22 cellular contexts compared by ENCODE assay signal in the genomic region with DNA sequence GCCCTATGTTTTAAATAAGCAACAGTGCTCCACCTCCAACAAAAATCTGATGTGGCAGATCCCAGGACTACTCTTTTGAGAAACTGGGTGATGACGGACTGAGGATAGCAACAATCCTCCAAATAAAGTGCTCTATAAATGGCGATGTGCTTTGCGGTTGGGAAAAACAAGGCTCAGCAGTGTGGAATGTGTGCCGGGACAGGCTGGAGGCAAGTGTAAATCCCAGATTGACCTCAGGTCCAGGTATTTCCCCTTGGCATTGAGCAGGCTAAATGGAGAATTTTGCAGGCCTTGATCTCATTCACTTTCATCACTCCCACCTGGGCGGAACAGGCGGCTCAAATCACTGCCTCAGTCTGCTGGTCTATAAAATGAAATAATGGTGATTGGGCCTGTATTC. TPM values are rescaled to one million over a fixed set of nuclear protein-coding genes. Genes with fewer than 3 reads are reported as not detected.
DNase-seq lines count a peak whose midpoint lies in the region; ATAC-seq, FAIRE-seq and TF ChIP-seq lines count a peak whose summit lies in the region.
"Had no signal": no experiment of that assay in that cellular context is flagged by ENCODE, and none has a peak within 500 bp of the region (broad histone marks: within the 10 kb centered on the region; RNA-seq: fewer than 3 reads in every experiment).

No MANE protein-coding gene starts in this region.

- H3K27me3 Mint-ChIP-seq in dendritic cell treated with granulocyte-macrophage colony-stimulating factor and Interleukin-4, amounts not matched to agents 40 ng/mL and 50 ng/mL, for 4 days = no peaks in the 10 kb centered on the region
- H3K27me3 Mint-ChIP-seq in osteocyte (ENCODE audit: unreplicated experiment) = no peaks in the 10 kb centered on the region

- H3K27me3 ChIP-seq in pancreas = no peaks in the 10 kb centered on the region

- ATAC-seq in pancreas = no peak

- POLR2A ChIA-PET in HEK293T (lab: Yijun Ruan, JAX) = no interaction called here

- CTCF ChIA-PET in HEK293T (lab: Yijun Ruan, JAX) = no interaction called here

- H3K27ac ChIP-seq in pancreas = no peak overlapping the region
- H3K27ac ChIP-seq: PC-9, SK-N-MC had no signal

- H3K9me3 Mint-ChIP-seq in dendritic cell treated with granulocyte-macrophage colony-stimulating factor and Interleukin-4, amounts not matched to agents 40 ng/mL and 50 ng/mL, for 4 days = no peaks in the 10 kb centered on the region
- H3K9me3 Mint-ChIP-seq in osteocyte (ENCODE audit: unreplicated experiment) = no peaks in the 10 kb centered on the region
- H3K9me3 Mint-ChIP-seq: CD14-positive monocyte had no signal

- H3K36me3 ChIP-seq in pancreas = no peaks in the 10 kb centered on the region

- peak overlapping the region; percentile 79 for H3K27ac Mint-ChIP-seq in dendritic cell treated with granulocyte-macrophage colony-stimulating factor and Interleukin-4, amounts not matched to agents 40 ng/mL and 50 ng/mL, for 4 days
- H3K27ac Mint-ChIP-seq in osteocyte (ENCODE audit: unreplicated experiment) = no peak overlapping the region

- FAIRE-seq in pancreas (lab: Jason Lieb, UNC) = no peak
- FAIRE-seq: A204.1, G401.6, GM12891 had no signal

- WGBS in pancreas, 2 donors = 93 to 96% methylated on average over 6 of the region's 6 CpGs

- H3K4me3 ChIP-seq in retinal pigment epithelial cell (ENCODE audit: low read length) (no peak overlapping the region), pancreas (no peak overlapping the region)
- H3K4me3 ChIP-seq: PC-9, SK-N-MC had no signal

- DNase-seq in Daoy (ENCODE audit: low read depth) = peak; percentile 15
- peak; percentile 84 for DNase-seq in kidney tubule cell (ENCODE audit: low spot score)
- peak; percentile 88 for DNase-seq in retinal pigment epithelial cell (ENCODE audit: low read depth)
- DNase-seq in pancreas = no peak
- DNase-seq in HEK293T (ENCODE audit: extremely low spot score) = no peak
- no peak for DNase-seq in NCI-H446 treated with DMSO at 0.1 percent for 48 hours (lab: John Stamatoyannopoulos, UW)
- no peak for DNase-seq in osteocyte (ENCODE audit: extremely low spot score, unreplicated experiment)
- DNase-seq: Caco-2, DMS53, KG1, NCI-H1092 treated with DMSO at 0.1 percent for 48 hours, NCI-H1694 treated with DMSO at 0.1 percent for 48 hours, NCI-H345, NCI-H748 treated with DMSO at 0.1 percent for 48 hours, PC-9 had no signal

- peaks cover 48% of the 10 kb centered on the region for H3K4me1 Mint-ChIP-seq in dendritic cell treated with granulocyte-macrophage colony-stimulating factor and Interleukin-4, amounts not matched to agents 40 ng/mL and 50 ng/mL, for 4 days (ENCODE audit: low read depth)
- peaks cover 14% of the 10 kb centered on the region for H3K4me1 Mint-ChIP-seq in osteocyte (ENCODE audit: unreplicated experiment)

- H3K9me3 ChIP-seq in pancreas = no peaks in the 10 kb centered on the region
- H3K9me3 ChIP-seq: Caco-2 had no signal

- peaks cover 0 to 7% (median 0%) of the 10 kb centered on the region in 3 donors for H3K4me1 ChIP-seq in pancreas

- no peak for TF ChIP-seq CTCF in retinal pigment epithelial cell (conservative IDR thresholded peaks at IDR 0.05; ENCODE audit: low read depth, low read length)
- TF ChIP-seq CTCF in pancreas (IDR thresholded peaks at IDR 0.05) = no peak
- no peak for TF ChIP-seq CTCF in osteocyte (IDR thresholded peaks at IDR 0.05)

- H3K36me3 Mint-ChIP-seq in dendritic cell treated with granulocyte-macrophage colony-stimulating factor and Interleukin-4, amounts not matched to agents 40 ng/mL and 50 ng/mL, for 4 days (ENCODE audit: low read depth) = no peaks in the 10 kb centered on the region
- no peaks in the 10 kb centered on the region for H3K36me3 Mint-ChIP-seq in osteocyte (ENCODE audit: unreplicated experiment)
- H3K36me3 Mint-ChIP-seq: CD14-positive monocyte had no signal

- intact Hi-C loops in dendritic cell treated with granulocyte-macrophage colony-stimulating factor and Interleukin-4, amounts not matched to agents 40 ng/mL and 50 ng/mL, for 4 days (cut with micrococcal nuclease) = no loop called here
- intact Hi-C loops in pancreas (cut with DNase I) = no loop called here

- H3K4me3 Mint-ChIP-seq in dendritic cell treated with granulocyte-macrophage colony-stimulating factor and Interleukin-4, amounts not matched to agents 40 ng/mL and 50 ng/mL, for 4 days = no peak overlapping the region
- no peak overlapping the region for H3K4me3 Mint-ChIP-seq in osteocyte (ENCODE audit: unreplicated experiment)

TF ChIP-seq in HEK293T, 16 proteins besides CTCF, POLR2A, EP300 and RAD21:
- TF ChIP-seq TARDBP (IDR thresholded peaks at IDR 0.05) = no peak
- TF ChIP-seq CTBP1 (IDR thresholded peaks at IDR 0.05; ENCODE audit: borderline replicate concordance) = no peak
TF ChIP-seq in HEK293T: peak in this region for 0.

RNA-seq across cellular contexts. Expression of a gene that starts 35.1 kb away (rescaled TPM):
- 39.8 and 43.8 TPM in 2 replicates for total RNA-seq in Daoy (2014; rRNA removed; shearing (Covaris generic))
- total RNA-seq in pancreas (10 to 100 TPM in 1 of 6 donors, 1 to 10 TPM in 5; 5.7 to 12.4 (median 6.7) TPM), osteocyte (30.1 and 32.8 TPM in 2 replicates)
- 10 to 100 TPM in 1 of 2 donors, 1 to 10 TPM in 1; 5.2 to 20.5 TPM for polyA plus RNA-seq in pancreas

RNA-seq across cellular contexts. Expression of a gene that starts 35.7 kb away (rescaled TPM):
- 57.0 and 67.2 TPM in 2 replicates for total RNA-seq in Daoy (2014; rRNA removed; shearing (Covaris generic))
- total RNA-seq in pancreas (10 to 100 TPM in 1 of 6 donors, 1 to 10 TPM in 5; 5.9 to 12.0 (median 8.7) TPM), osteocyte (29.2 and 29.9 TPM in 2 replicates)
- 10 to 100 TPM in 1 of 2 donors, 1 to 10 TPM in 1; 9.2 to 21.5 TPM for polyA plus RNA-seq in pancreas

RNA-seq across cellular contexts. Expression of a gene that starts 36.8 kb away (rescaled TPM):
- total RNA-seq in Daoy (2014; rRNA removed; shearing (Covaris generic)) = not detected in 2 replicates
- total RNA-seq in pancreas (under 1 TPM in 4 of 6 donors, not detected in 2; 0.08 to 0.29 (median 0.17) TPM), osteocyte (not detected in 2 replicates)
- under 1 TPM in 1 of 2 donors, not detected in 1; 0.21 TPM for polyA plus RNA-seq in pancreas
- total RNA-seq: Caco-2, M059J had no signal
- polyA plus RNA-seq: CD14-positive monocyte had no signal

Comparison
In these comparisons a context has a peak if more than half of its experiments do, and no peak if none do; other contexts are left out.
1. DNase-seq: peak in Daoy (single experiment), kidney tubule cell (single experiment) and retinal pigment epithelial cell (single experiment); none in pancreas (0 of 6), HEK293T (single experiment), NCI-H446 treated with DMSO at 0.1 percent for 48 hours (single experiment) and osteocyte (single experiment).